1 cellular context compared by ENCODE assay signal in genomic region chr11:2662430-2663299, GRCh38.
TF ChIP-seq lines count a peak whose summit lies in the region.

No MANE protein-coding gene starts in this region.

TF ChIP-seq in HepG2, 621 proteins besides CTCF, POLR2A, EP300 and RAD21 (continued from another document):
- TF ChIP-seq E2F2 (CRISPR knock-in tag; IDR thresholded peaks at IDR 0.05; ENCODE audit: borderline replicate concordance) (no peak), ZNF34 (CRISPR knock-in tag; IDR thresholded peaks at IDR 0.05; ENCODE audit: borderline replicate concordance) (no peak), ZNF570 (CRISPR knock-in tag; IDR thresholded peaks at IDR 0.05; ENCODE audit: borderline replicate concordance) (no peak), ZNF10 (CRISPR knock-in tag; IDR thresholded peaks at IDR 0.05; ENCODE audit: borderline replicate concordance, low read depth) (no peak), AHR (CRISPR knock-in tag; IDR thresholded peaks at IDR 0.05) (no peak), SNAPC4 (CRISPR knock-in tag; IDR thresholded peaks at IDR 0.05) (no peak), MAZ (IDR thresholded peaks at IDR 0.05; ENCODE audit: borderline replicate concordance, low read depth, low read length) (no peak), MAZ (CRISPR knock-in tag; IDR thresholded peaks at IDR 0.05; ENCODE audit: low read depth) (0 out of 2 replicates have a peak, but pooled peaks have one; percentile 26), ONECUT2 (CRISPR knock-in tag; IDR thresholded peaks at IDR 0.05) (no peak), USF2 (IDR thresholded peaks at IDR 0.05; ENCODE audit: low read depth, low read length) (no peak), USF2 (CRISPR knock-in tag; IDR thresholded peaks at IDR 0.05; ENCODE audit: borderline replicate concordance) (no peak)
